Comparison of ENCODE assay signal across 7 cellular contexts in genomic region chr19:3060852-3061182, GRCh38. TPM values are rescaled to one million over a fixed set of nuclear protein-coding genes. Genes with fewer than 3 reads are reported as not detected.
DNase-seq lines count a peak whose midpoint lies in the region; ATAC-seq, FAIRE-seq and TF ChIP-seq lines count a peak whose summit lies in the region.

No MANE protein-coding gene starts in this region.

- peaks cover 45% of the 10 kb centered on the region for H3K4me1 Mint-ChIP-seq in activated naive CD8-positive, alpha-beta T cell treated with anti-CD3 and anti-CD28 coated beads, Interleukin-2, amount 50 U/mL, for 24 hours

- peaks cover 20% of the 10 kb centered on the region for H3K4me1 ChIP-seq in HUES64 (ENCODE audit: insufficient read depth, low read length)
- H3K4me1 ChIP-seq in keratinocyte (ENCODE audit: control insufficient read depth, extremely low read depth, insufficient read depth, low read length), result peaks cover 21% of the 10 kb centered on the region
- H3K4me1 ChIP-seq in stomach smooth muscle (ENCODE audit: control insufficient read depth, insufficient read depth, low read length), result peaks cover 44% of the 10 kb centered on the region

- FAIRE-seq in keratinocyte (lab: Jason Lieb, UNC), result no peak

- peak overlapping the region; percentile 68 for H3K4me3 ChIP-seq in HUES64 (ENCODE audit: low read length)
- H3K4me3 ChIP-seq in keratinocyte (ENCODE audit: control insufficient read depth in 2 of 3, extremely low read depth in 1 of 3, insufficient read depth in 2 of 3, low read depth in 1 of 3, low read length in 3 of 3), result peak overlapping the region; percentile 73 to 84 (median 78)
- peak overlapping the region; percentile 69 to 81 for H3K4me3 ChIP-seq in stomach smooth muscle (ENCODE audit: low read length in 2 of 2)

- H3K9ac ChIP-seq in HUES64 (ENCODE audit: low read depth, low read length) (no peak overlapping the region), keratinocyte (ENCODE audit: control insufficient read depth, extremely low read depth, insufficient read depth, low read length) (peak overlapping the region; percentile 82), stomach smooth muscle (ENCODE audit: low read length in 2 of 2) (peak overlapping the region; percentile 64 to 84)

- H3K27me3 Mint-ChIP-seq in activated naive CD8-positive, alpha-beta T cell treated with anti-CD3 and anti-CD28 coated beads, Interleukin-2, amount 50 U/mL, for 24 hours, result no peaks in the 10 kb centered on the region

- peaks cover 22% of the 10 kb centered on the region; the same call in 1 of the 2 replicates for H3K36me3 ChIP-seq in HUES64 (ENCODE audit: insufficient read depth, low read length)
- peaks cover 15 to 19% of the 10 kb centered on the region in 2 experiments for H3K36me3 ChIP-seq in keratinocyte (ENCODE audit: control insufficient read depth in 2 of 2, extremely low read depth in 1 of 2, insufficient read depth in 2 of 2, low read length in 2 of 2)
- H3K36me3 ChIP-seq in stomach smooth muscle (ENCODE audit: control insufficient read depth in 2 of 2, insufficient read depth in 2 of 2, low read length in 2 of 2), result peaks cover 7 to 16% of the 10 kb centered on the region in 2 donors

- H3K27ac ChIP-seq in HUES64 (ENCODE audit: low read depth, low read length) (no peak overlapping the region; the same call in 1 of the 2 replicates), keratinocyte (ENCODE audit: control insufficient read depth, insufficient read depth, low read length) (no peak overlapping the region), stomach smooth muscle (ENCODE audit: low read length) (peak overlapping the region; percentile 82)

- H3K4me3 Mint-ChIP-seq in activated naive CD8-positive, alpha-beta T cell treated with anti-CD3 and anti-CD28 coated beads, Interleukin-2, amount 50 U/mL, for 24 hours, result peak overlapping the region; percentile 83

- no peak overlapping the region for H2AFZ ChIP-seq in keratinocyte (ENCODE audit: control insufficient read depth, low read length)

- H3K27me3 ChIP-seq in HUES64 (ENCODE audit: insufficient read depth, low read length) (peaks cover 7% of the 10 kb centered on the region), keratinocyte (ENCODE audit: control insufficient read depth, extremely low read depth, insufficient read depth, low read length) (no peaks in the 10 kb centered on the region), stomach smooth muscle (ENCODE audit: control insufficient read depth in 1 of 2, insufficient read depth in 2 of 2, low read length in 2 of 2) (no peaks in the 10 kb centered on the region)

- dilution Hi-C loops in keratinocyte (cut with MboI; ENCODE audit: extremely low pct_ligation_motif_present, low sequenced_read_pairs), result no loop called here

- peaks cover 25% of the 10 kb centered on the region for H3K36me3 Mint-ChIP-seq in activated naive CD8-positive, alpha-beta T cell treated with anti-CD3 and anti-CD28 coated beads, Interleukin-2, amount 50 U/mL, for 24 hours (ENCODE audit: low read depth)

- TF ChIP-seq CTCF in keratinocyte (optimal IDR thresholded peaks at IDR 0.05 in 1 of 3, IDR thresholded peaks at IDR 0.05 in 1 of 3, conservative IDR thresholded peaks at IDR 0.05 in 1 of 3; ENCODE audit: extremely low read depth in 1 of 3, insufficient read depth in 2 of 3, low read length in 3 of 3), result no peak

- no peak for ATAC-seq in activated naive CD8-positive, alpha-beta T cell treated with anti-CD3 and anti-CD28 coated beads, Interleukin-2, amount 50 U/mL, for 24 hours
- ATAC-seq in HG02840 (IDR thresholded peaks at IDR 0.05; ENCODE audit: low FRiP score, unreplicated experiment), result no peak

- peaks cover 8% of the 10 kb centered on the region for H3K79me2 ChIP-seq in keratinocyte (ENCODE audit: control insufficient read depth, insufficient read depth, low read length)

- H3K9me1 ChIP-seq in keratinocyte (ENCODE audit: control insufficient read depth, extremely low read depth, insufficient read depth, low read length), result no peaks in the 10 kb centered on the region

- H3K9me3 ChIP-seq in HUES64 (ENCODE audit: insufficient read depth, low read depth, low read length) (no peaks in the 10 kb centered on the region), keratinocyte (ENCODE audit: control insufficient read depth, low read depth, low read length) (no peaks in the 10 kb centered on the region), stomach smooth muscle (ENCODE audit: control insufficient read depth in 2 of 2, low read length in 2 of 2) (no peaks in the 10 kb centered on the region)

- H4K20me1 ChIP-seq in keratinocyte (ENCODE audit: control insufficient read depth, extremely low read depth, insufficient read depth, low read length), result peaks cover 3% of the 10 kb centered on the region

- no peak for DNase-seq in activated naive CD8-positive, alpha-beta T cell treated with anti-CD3 and anti-CD28 coated beads, Interleukin-2, amount 50 U/mL, for 24 hours
- DNase-seq in keratinocyte (ENCODE audit: low read depth, low spot score), result no peak
- no peak for DNase-seq in ureter (ENCODE audit: low spot score)
- no peak for DNase-seq in HuH-7.5 (ENCODE audit: low spot score)

- 80% methylated on average over 5 of the region's 5 CpGs for WGBS in HUES64

- peak overlapping the region; percentile 82 for H3K4me2 ChIP-seq in keratinocyte (ENCODE audit: control insufficient read depth, extremely low read depth, insufficient read depth, low read depth, low read length)

- H3K27ac Mint-ChIP-seq in activated naive CD8-positive, alpha-beta T cell treated with anti-CD3 and anti-CD28 coated beads, Interleukin-2, amount 50 U/mL, for 24 hours, result peak overlapping the region; percentile 87

- H3K9me3 Mint-ChIP-seq in activated naive CD8-positive, alpha-beta T cell treated with anti-CD3 and anti-CD28 coated beads, Interleukin-2, amount 50 U/mL, for 24 hours, result no peaks in the 10 kb centered on the region

RNA-seq across cellular contexts. Expression of gene TLE5, which starts 1.5 kb away (rescaled TPM):
- 95.1 TPM for polyA plus RNA-seq in HUES64 (2013, experiment 1 of 2)
- 123 TPM for polyA plus RNA-seq in HUES64 (2013, experiment 2 of 2)
- polyA plus RNA-seq in keratinocyte, result 249 to 337 TPM (median 316 TPM) in 3 replicates
- 171 TPM for polyA plus RNA-seq in keratinocyte (2011; ENCODE audit: low read depth)
- polyA plus RNA-seq in keratinocyte (2011; cell fraction: cytosol; rRNA removed), result 305 and 467 TPM in 2 replicates
- polyA plus RNA-seq in keratinocyte (2011; cell fraction: nucleus; rRNA removed), result 152 and 214 TPM in 2 replicates
- polyA plus RNA-seq in keratinocyte (2012; ENCODE audit: low replicate concordance), result 144 and 286 TPM in 2 replicates
- 324 to 462 TPM (median 417 TPM) in 3 replicates for polyA minus RNA-seq in keratinocyte
- 635 TPM for polyA minus RNA-seq in keratinocyte (2011; cell fraction: cytosol; rRNA and poly(A)+ RNA removed)
- polyA minus RNA-seq in keratinocyte (2011; cell fraction: nucleus; rRNA and poly(A)+ RNA removed), result 62.3 and 73.5 TPM in 2 replicates
- total RNA-seq in ureter, result 623 TPM

RNA-seq across cellular contexts. Expression of gene TLE2, which starts 31.7 kb away (rescaled TPM):
- 1.8 TPM for polyA plus RNA-seq in HUES64 (2013, experiment 1 of 2)
- polyA plus RNA-seq in HUES64 (2013, experiment 2 of 2), result 2.2 TPM
- 0.70 to 1.0 TPM (median 0.88 TPM) in 3 replicates for polyA plus RNA-seq in keratinocyte
- 0.94 TPM for polyA plus RNA-seq in keratinocyte (2011; ENCODE audit: low read depth)
- 0.36 and 0.97 TPM in 2 replicates for polyA plus RNA-seq in keratinocyte (2011; cell fraction: cytosol; rRNA removed)
- polyA plus RNA-seq in keratinocyte (2011; cell fraction: nucleus; rRNA removed), result 1.2 and 2.3 TPM in 2 replicates
- polyA plus RNA-seq in keratinocyte (2012; ENCODE audit: low replicate concordance), result 0.82 and 1.4 TPM in 2 replicates
- 0.63 to 2.2 TPM (median 0.90 TPM) in 3 replicates for polyA minus RNA-seq in keratinocyte
- 7.5 TPM for polyA minus RNA-seq in keratinocyte (2011; cell fraction: cytosol; rRNA and poly(A)+ RNA removed)
- 0.95 and 1.2 TPM in 2 replicates for polyA minus RNA-seq in keratinocyte (2011; cell fraction: nucleus; rRNA and poly(A)+ RNA removed)
- total RNA-seq in ureter, result 95.2 TPM

RNA-seq across cellular contexts. Expression of gene GNA11, which starts 33.3 kb away (rescaled TPM):
- polyA plus RNA-seq in HUES64 (2013, experiment 1 of 2), result 12.7 TPM
- polyA plus RNA-seq in HUES64 (2013, experiment 2 of 2), result 12.2 TPM
- polyA plus RNA-seq in keratinocyte, result 12.7 to 47.8 TPM (median 17.6 TPM) in 3 replicates
- polyA plus RNA-seq in keratinocyte (2011; ENCODE audit: low read depth), result 5.3 TPM
- polyA plus RNA-seq in keratinocyte (2011; cell fraction: cytosol; rRNA removed), result 23.6 and 40.7 TPM in 2 replicates
- polyA plus RNA-seq in keratinocyte (2011; cell fraction: nucleus; rRNA removed), result 30.7 and 37.7 TPM in 2 replicates
- 30.2 and 62.2 TPM in 2 replicates for polyA plus RNA-seq in keratinocyte (2012; ENCODE audit: low replicate concordance)
- 28.8 to 128 TPM (median 38.1 TPM) in 3 replicates for polyA minus RNA-seq in keratinocyte
- polyA minus RNA-seq in keratinocyte (2011; cell fraction: cytosol; rRNA and poly(A)+ RNA removed), result 40.5 TPM
- 17.4 and 19.7 TPM in 2 replicates for polyA minus RNA-seq in keratinocyte (2011; cell fraction: nucleus; rRNA and poly(A)+ RNA removed)
- 68.5 TPM for total RNA-seq in ureter
